In the genomic region with DNA sequence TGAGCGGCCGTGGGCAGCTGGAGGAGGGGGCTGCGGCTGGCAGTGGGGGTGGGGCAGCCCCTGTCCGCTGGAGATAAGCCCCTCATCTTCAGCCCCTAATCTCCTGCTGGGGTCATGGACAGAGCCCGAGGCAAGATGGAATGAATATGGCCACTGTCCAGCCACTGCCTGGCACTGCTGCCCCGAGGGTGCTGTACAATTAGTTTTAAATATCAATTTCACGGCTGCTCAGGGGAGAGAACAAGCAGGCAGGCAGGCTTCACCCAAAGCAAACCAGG, we compare ENCODE assay signal across 26 cellular contexts.
"Had no signal": no experiment of that assay in that cellular context is flagged by ENCODE, and none has a peak within 500 bp of the region (broad histone marks: within the 10 kb centered on the region; RNA-seq: fewer than 3 reads in every experiment).

No MANE protein-coding gene starts in this region.

- H3K4me3 ChIP-seq: ascending aorta, cardiac muscle cell, MG63, PC-9 had no signal

- H3K36me3 Mint-ChIP-seq: activated naive CD4-positive, alpha-beta T cell treated with anti-CD3 and anti-CD28 coated beads, Interleukin-2, amount 50 U/mL, for 24 hours; activated naive CD8-positive, alpha-beta T cell treated with anti-CD3 and anti-CD28 coated beads, Interleukin-2, amount 10 ng/mL, durations not matched to agents 7 days and 5 days had no signal

- H3K4me3 Mint-ChIP-seq: activated CD4-positive, alpha-beta T cell treated with anti-CD3 and anti-CD28 coated beads, Interleukin-2, amount 10 ng/mL, durations not matched to agents 7 days and 5 days; activated CD8-positive, alpha-beta T cell treated with anti-CD3 and anti-CD28 coated beads, Interleukin-2, amount 10 ng/mL, durations not matched to agents 7 days and 5 days; activated naive CD4-positive, alpha-beta T cell treated with anti-CD3 and anti-CD28 coated beads, Interleukin-2, amount 50 U/mL, for 24 hours; activated naive CD8-positive, alpha-beta T cell treated with anti-CD3 and anti-CD28 coated beads, Interleukin-2, amount 10 ng/mL, durations not matched to agents 7 days and 5 days; activated T-cell treated with anti-CD3 and anti-CD28 coated beads, Interleukin-2, amount 50 U/mL, for 24 hours; T-helper 1 cell treated with Interleukin-12 subunit alpha and Interleukin-12 subunit beta and Interleukin-4 antibody, amounts not matched to agents 30 μg/mL and 1 μg/mL, for 36 hours; T-helper 2 cell treated with Interferon-gamma antibody and Interleukin-4, amounts not matched to agents 5 μg/mL and 100 μg/mL, for 36 hours had no signal

- H3K36me3 ChIP-seq: ascending aorta, cardiac muscle cell, MG63 had no signal

- H3K9me3 ChIP-seq: ascending aorta, MG63 had no signal

- H3K4me1 ChIP-seq: ascending aorta had no signal

- DNase-seq: activated CD4-positive, alpha-beta T cell treated with anti-CD3 and anti-CD28 coated beads, Interleukin-2, amount 10 ng/mL, durations not matched to agents 7 days and 5 days; activated CD4-positive, alpha-beta T cell treated with anti-CD3 and anti-CD28 coated beads, Interleukin-2, amount 50 U/mL, for 48 hours; activated CD8-positive, alpha-beta T cell treated with anti-CD3 and anti-CD28 coated beads, Interleukin-2, amount 10 ng/mL, durations not matched to agents 7 days and 5 days; activated gamma-delta T cell; activated naive CD4-positive, alpha-beta T cell treated with Interleukin-2 at 50 U/mL for 16 hours; amygdala; Kasumi-1; KG1; MG63; NCI-H1092; NCI-H1436 treated with DMSO at 0.1 percent for 48 hours; NCI-H1694 treated with DMSO at 0.1 percent for 48 hours; NCI-H2029; NCI-H345; NCI-H524 treated with DMSO at 0.1 percent for 48 hours; PC-9; SHP77 treated with DMSO at 0.1 percent for 48 hours had no signal

- H3K4me2 ChIP-seq: PC-9 had no signal

- H2AFZ ChIP-seq: PC-9 had no signal

- H3K27ac ChIP-seq: ascending aorta, cardiac muscle cell, PC-9, RWPE1 had no signal

- ATAC-seq: activated CD8-positive, alpha-beta T cell treated with anti-CD3 and anti-CD28 coated beads, Interleukin-2, amount 10 ng/mL, durations not matched to agents 7 days and 5 days had no signal

- H3K4me1 Mint-ChIP-seq: activated CD4-positive, alpha-beta T cell treated with anti-CD3 and anti-CD28 coated beads, Interleukin-2, amount 10 ng/mL, durations not matched to agents 7 days and 5 days; activated naive CD4-positive, alpha-beta T cell treated with anti-CD3 and anti-CD28 coated beads, Interleukin-2, amount 50 U/mL, for 24 hours; activated naive CD8-positive, alpha-beta T cell treated with anti-CD3 and anti-CD28 coated beads, Interleukin-2, amount 10 ng/mL, durations not matched to agents 7 days and 5 days had no signal

- H3K27ac Mint-ChIP-seq: activated CD4-positive, alpha-beta T cell treated with anti-CD3 and anti-CD28 coated beads, Interleukin-2, amount 10 ng/mL, durations not matched to agents 7 days and 5 days; activated CD8-positive, alpha-beta T cell treated with anti-CD3 and anti-CD28 coated beads, Interleukin-2, amount 10 ng/mL, durations not matched to agents 7 days and 5 days; activated naive CD4-positive, alpha-beta T cell treated with anti-CD3 and anti-CD28 coated beads, Interleukin-2, amount 50 U/mL, for 24 hours; activated naive CD8-positive, alpha-beta T cell treated with anti-CD3 and anti-CD28 coated beads, Interleukin-2, amount 10 ng/mL, durations not matched to agents 7 days and 5 days; activated T-cell treated with anti-CD3 and anti-CD28 coated beads, Interleukin-2, amount 50 U/mL, for 24 hours; activated T-helper 2 cell treated with anti-CD3 and anti-CD28 coated beads, Interferon-gamma antibody, Interleukin-2, Interleukin-4, amounts not matched to agents 10 μg/mL and 5 μg/mL and 100 μg/mL, durations not matched to agents 14 hours and 24 hours and 36 hours; T-helper 1 cell treated with Interleukin-12 subunit alpha and Interleukin-12 subunit beta and Interleukin-4 antibody, amounts not matched to agents 30 μg/mL and 1 μg/mL, for 36 hours; T-helper 2 cell treated with Interferon-gamma antibody and Interleukin-4, amounts not matched to agents 5 μg/mL and 100 μg/mL, for 36 hours had no signal
